1 cellular context compared by ENCODE assay signal in genomic region chr22:49993649-49994360, GRCh38.
TF ChIP-seq lines count a peak whose summit lies in the region.

No MANE protein-coding gene starts in this region.

TF ChIP-seq in IMR-90, 13 proteins besides CTCF, POLR2A, EP300 and RAD21 (continued from another document):
- TF ChIP-seq CHD1 (IDR thresholded peaks at IDR 0.05; ENCODE audit: low read depth, low read length) (no peak), CEBPB (IDR thresholded peaks at IDR 0.05; ENCODE audit: low read depth, low read length) (no peak), BHLHE40 (IDR thresholded peaks at IDR 0.05; ENCODE audit: low read depth, low read length) (no peak), MXI1 (IDR thresholded peaks at IDR 0.05; ENCODE audit: borderline replicate concordance, low read depth, low read length) (no peak), SMC3 (IDR thresholded peaks at IDR 0.05; ENCODE audit: low read depth, low read length) (no peak)
